Comparison of ENCODE assay signal across 20 cellular contexts in the genomic region with DNA sequence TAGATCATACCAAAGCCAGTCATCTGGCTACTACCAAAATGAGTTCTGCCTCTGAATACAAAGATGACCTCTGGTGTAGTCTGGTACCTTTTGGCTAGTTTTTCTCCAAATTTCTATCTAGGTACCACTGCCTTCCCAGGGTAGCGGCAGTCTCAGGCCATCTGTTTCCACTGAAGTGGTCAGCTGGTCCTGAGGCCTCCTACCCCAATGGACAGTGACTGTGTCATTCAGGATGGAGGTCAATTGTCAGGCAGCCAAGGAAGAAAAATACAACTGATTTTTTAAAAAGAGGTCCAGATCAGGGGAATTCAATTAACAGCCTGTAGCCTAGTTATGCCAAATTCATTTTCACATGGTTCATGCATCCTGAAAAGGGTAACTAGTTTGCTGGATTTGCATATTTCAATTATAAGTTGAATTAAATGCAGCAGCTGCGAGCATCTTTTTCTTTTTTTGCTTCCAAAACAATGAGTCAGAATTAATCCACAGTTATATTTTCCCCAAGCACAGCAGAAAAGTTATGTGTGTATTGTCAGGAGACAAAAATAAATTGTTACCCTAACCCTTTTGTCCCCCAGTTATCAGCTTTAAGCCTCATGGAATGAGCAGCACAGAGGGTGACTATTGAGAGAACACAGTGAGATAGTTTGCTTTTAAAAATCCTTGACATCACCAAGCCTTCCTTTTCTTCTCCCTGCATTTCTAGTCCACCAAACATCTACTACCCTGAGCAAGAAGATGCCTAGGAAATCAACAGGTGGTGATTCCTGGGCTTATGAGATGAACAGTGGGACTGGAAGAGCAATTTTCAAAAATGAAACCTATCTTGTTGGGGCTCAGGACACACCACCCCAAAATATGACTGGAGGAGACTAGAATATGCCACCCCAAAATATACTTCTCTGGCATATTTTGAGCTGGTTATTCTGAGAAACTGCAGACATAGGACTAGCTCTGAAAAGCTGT. TPM values are rescaled to one million over a fixed set of nuclear protein-coding genes. Genes with fewer than 3 reads are reported as not detected.
DNase-seq lines count a peak whose midpoint lies in the region; ATAC-seq, FAIRE-seq and TF ChIP-seq lines count a peak whose summit lies in the region.
"Had no signal": no experiment of that assay in that cellular context is flagged by ENCODE, and none has a peak within 500 bp of the region (broad histone marks: within the 10 kb centered on the region; RNA-seq: fewer than 3 reads in every experiment).

No MANE protein-coding gene starts in this region.

- TF ChIP-seq POLR2A in stomach (IDR thresholded peaks at IDR 0.05) = no peak

- no peaks in the 10 kb centered on the region for H3K9me3 Mint-ChIP-seq in activated T-cell treated with anti-CD3 and anti-CD28 coated beads, Interleukin-2, amount 50 U/mL, for 72 hours
- H3K9me3 Mint-ChIP-seq in astrocyte (ENCODE audit: unreplicated experiment) (no peaks in the 10 kb centered on the region), progenitor cell of endocrine pancreas (ENCODE audit: low read depth) (no peaks in the 10 kb centered on the region)
- H3K9me3 Mint-ChIP-seq: CD4-positive, alpha-beta T cell had no signal

- DNase-seq in activated T-cell treated with anti-CD3 and anti-CD28 coated beads, Interleukin-2, amount 50 U/mL, for 72 hours = no peak
- DNase-seq in activated T-cell treated with anti-CD3 and anti-CD28 coated beads, Interleukin-2, amount 50 U/mL, for 1 hour = no peak
- no peak for DNase-seq in astrocyte (ENCODE audit: low read depth)
- DNase-seq in right atrium auricular region (ENCODE audit: low spot score) = no peak
- DNase-seq in retinal pigment epithelial cell (ENCODE audit: low read depth) = peak; percentile 4
- DNase-seq in GM13977 (ENCODE audit: low spot score) = no peak
- DNase-seq in progenitor cell of endocrine pancreas (ENCODE audit: low spot score, unreplicated experiment) = no peak
- no peak for DNase-seq in stomach
- DNase-seq: BE2C; CD4-positive, alpha-beta T cell; HCEC 1CT; MV-4-11; NCI-H1417 treated with DMSO at 0.1 percent for 48 hours; NCI-H1930; NCI-H2171; NCI-H446; NCI-H69 had no signal

- H3K4me2 ChIP-seq in astrocyte (ENCODE audit: low read length) = no peak overlapping the region

- intact Hi-C loops in stomach (cut with DNase I; ENCODE audit: low total_unique reads) = no loop called here

- no peaks in the 10 kb centered on the region for H3K27me3 ChIP-seq in astrocyte (ENCODE audit: insufficient read depth, low read length)
- H3K27me3 ChIP-seq in right atrium auricular region = no peaks in the 10 kb centered on the region
- H3K27me3 ChIP-seq in stomach = no peaks in the 10 kb centered on the region
- H3K27me3 ChIP-seq: BE2C had no signal

- no peak overlapping the region for H2AFZ ChIP-seq in astrocyte (ENCODE audit: low read depth, low read length)

- H3K79me2 ChIP-seq in astrocyte (ENCODE audit: insufficient read depth, low read length) = no peaks in the 10 kb centered on the region

- WGBS in stomach, 5 donors = 74 to 91% (median 88%) methylated on average over 2 of the region's 2 CpGs

- H3K4me3 ChIP-seq in astrocyte (ENCODE audit: insufficient read depth, low read depth, low read length) (no peak overlapping the region), right atrium auricular region (no peak overlapping the region), retinal pigment epithelial cell (ENCODE audit: low read length) (no peak overlapping the region), stomach (no peak overlapping the region)
- H3K4me3 ChIP-seq: K562 had no signal

- peaks cover 3 to 6% of the 10 kb centered on the region in 2 donors for H3K36me3 Mint-ChIP-seq in activated T-cell treated with anti-CD3 and anti-CD28 coated beads, Interleukin-2, amount 50 U/mL, for 72 hours (ENCODE audit: insufficient read depth in 2 of 2)
- peaks cover 13% of the 10 kb centered on the region for H3K36me3 Mint-ChIP-seq in astrocyte (ENCODE audit: low read depth, unreplicated experiment)
- peaks cover 25% of the 10 kb centered on the region for H3K36me3 Mint-ChIP-seq in progenitor cell of endocrine pancreas (ENCODE audit: insufficient read depth)

- H3K4me1 Mint-ChIP-seq in activated T-cell treated with anti-CD3 and anti-CD28 coated beads, Interleukin-2, amount 50 U/mL, for 72 hours (ENCODE audit: low read depth) = no peaks in the 10 kb centered on the region
- no peaks in the 10 kb centered on the region for H3K4me1 Mint-ChIP-seq in astrocyte (ENCODE audit: low read depth, unreplicated experiment)
- H3K4me1 Mint-ChIP-seq in progenitor cell of endocrine pancreas (ENCODE audit: low read depth) = no peaks in the 10 kb centered on the region

- H3K4me1 ChIP-seq in astrocyte (ENCODE audit: insufficient read depth, low read length) = no peaks in the 10 kb centered on the region
- peaks cover 0 to 8% of the 10 kb centered on the region in 2 donors for H3K4me1 ChIP-seq in right atrium auricular region
- peaks cover 0 to 14% (median 6%) of the 10 kb centered on the region in 4 donors for H3K4me1 ChIP-seq in stomach
- H3K4me1 ChIP-seq: BE2C had no signal

- FAIRE-seq in astrocyte (lab: Jason Lieb, UNC) = peak; percentile 13
- FAIRE-seq: K562 had no signal

- H3K9ac ChIP-seq in astrocyte (ENCODE audit: low read length) = no peak overlapping the region

- peaks cover 3% of the 10 kb centered on the region for H4K20me1 ChIP-seq in astrocyte (ENCODE audit: insufficient read depth, low read length)

- no peaks in the 10 kb centered on the region for H3K9me3 ChIP-seq in astrocyte (ENCODE audit: insufficient read depth, low read depth, low read length)
- H3K9me3 ChIP-seq in right atrium auricular region = no peaks in the 10 kb centered on the region
- no peaks in the 10 kb centered on the region for H3K9me3 ChIP-seq in stomach
- H3K9me3 ChIP-seq: BE2C had no signal

- H3K27ac ChIP-seq in astrocyte (ENCODE audit: low read depth, low read length) (no peak overlapping the region), right atrium auricular region (peak overlapping the region; percentile 54 to 74), stomach (no peak overlapping the region)
- H3K27ac ChIP-seq: 22Rv1 had no signal

- no peaks in the 10 kb centered on the region for H3K27me3 Mint-ChIP-seq in activated T-cell treated with anti-CD3 and anti-CD28 coated beads, Interleukin-2, amount 50 U/mL, for 72 hours (ENCODE audit: low read depth)
- no peaks in the 10 kb centered on the region for H3K27me3 Mint-ChIP-seq in astrocyte (ENCODE audit: low read depth, unreplicated experiment)
- no peaks in the 10 kb centered on the region for H3K27me3 Mint-ChIP-seq in progenitor cell of endocrine pancreas
- H3K27me3 Mint-ChIP-seq: CD4-positive, alpha-beta T cell had no signal

- in situ Hi-C loops in GM13977 (cut with MboI; ENCODE audit: low pct_unique_long_range_greater_than_20kb, low sequenced_read_pairs, unreplicated experiment) = no loop called here

- no peak for TF ChIP-seq EP300 in stomach (IDR thresholded peaks at IDR 0.05)

- peak overlapping the region; percentile 11 for H3K27ac Mint-ChIP-seq in activated T-cell treated with anti-CD3 and anti-CD28 coated beads, Interleukin-2, amount 50 U/mL, for 72 hours
- H3K27ac Mint-ChIP-seq in astrocyte (ENCODE audit: unreplicated experiment) = no peak overlapping the region
- no peak overlapping the region for H3K27ac Mint-ChIP-seq in progenitor cell of endocrine pancreas
- H3K27ac Mint-ChIP-seq: CD4-positive, alpha-beta T cell had no signal

- no peak for TF ChIP-seq CTCF in astrocyte (IDR thresholded peaks at IDR 0.05; ENCODE audit: insufficient read depth, low read depth, low read length)
- no peak for TF ChIP-seq CTCF in right atrium auricular region (IDR thresholded peaks at IDR 0.05)
- no peak for TF ChIP-seq CTCF in retinal pigment epithelial cell (conservative IDR thresholded peaks at IDR 0.05; ENCODE audit: low read depth, low read length)
- TF ChIP-seq CTCF in GM13977 (IDR thresholded peaks at IDR 0.05; ENCODE audit: extremely low read depth, insufficient read depth, missing control alignments) = no peak
- no peak for TF ChIP-seq CTCF in progenitor cell of endocrine pancreas (IDR thresholded peaks at IDR 0.05; ENCODE audit: unreplicated experiment)
- no peak for TF ChIP-seq CTCF in stomach (IDR thresholded peaks at IDR 0.05)

- H3K4me3 Mint-ChIP-seq in activated T-cell treated with anti-CD3 and anti-CD28 coated beads, Interleukin-2, amount 50 U/mL, for 72 hours = no peak overlapping the region
- H3K4me3 Mint-ChIP-seq in astrocyte (ENCODE audit: unreplicated experiment) (no peak overlapping the region), progenitor cell of endocrine pancreas (ENCODE audit: low read depth) (no peak overlapping the region)
- H3K4me3 Mint-ChIP-seq: CD4-positive, alpha-beta T cell had no signal

- peaks cover 25% of the 10 kb centered on the region for H3K36me3 ChIP-seq in astrocyte (ENCODE audit: insufficient read depth, low read length)
- H3K36me3 ChIP-seq in right atrium auricular region = peaks cover 33% of the 10 kb centered on the region
- peaks cover 15 to 93% (median 75%) of the 10 kb centered on the region in 4 donors for H3K36me3 ChIP-seq in stomach

- ATAC-seq in activated T-cell treated with anti-CD3 and anti-CD28 coated beads, Interleukin-2, amount 50 U/mL, for 72 hours (replicated peaks in 1 of 2) = no peak
- ATAC-seq: K562 had no signal

RNA-seq across cellular contexts. Expression of gene BCCIP, which starts 27.7 kb away (rescaled TPM):
- 10 to 100 TPM; 56.8 to 72.6 TPM for total RNA-seq in activated T-cell treated with anti-CD3 and anti-CD28 coated beads, Interleukin-2, amount 50 U/mL, for 72 hours
- total RNA-seq in astrocyte = 65.9 and 68.1 TPM in 2 replicates
- total RNA-seq in right atrium auricular region = 10 to 100 TPM; 34.1 to 37.3 TPM
- 69.8 and 70.4 TPM in 2 replicates for total RNA-seq in progenitor cell of endocrine pancreas
- total RNA-seq in stomach = 10 to 100 TPM in 2 of 5 donors, 1 to 10 TPM in 3; 4.1 to 53.0 (median 6.7) TPM
- 10 to 100 TPM; 60.4 to 75.2 (median 67.5) TPM for polyA plus RNA-seq in stomach

RNA-seq across cellular contexts. Expression of gene UROS, which starts 28.0 kb away (rescaled TPM):
- 10 to 100 TPM; 31.6 to 35.4 TPM for total RNA-seq in activated T-cell treated with anti-CD3 and anti-CD28 coated beads, Interleukin-2, amount 50 U/mL, for 72 hours
- 64.6 and 66.0 TPM in 2 replicates for total RNA-seq in astrocyte
- total RNA-seq in right atrium auricular region = 10 to 100 TPM; 54.1 to 81.0 TPM
- 45.0 and 47.8 TPM in 2 replicates for total RNA-seq in progenitor cell of endocrine pancreas
- total RNA-seq in stomach = 10 to 100 TPM in 4 of 5 donors, 1 to 10 TPM in 1; 8.2 to 39.8 (median 17.4) TPM
- 10 to 100 TPM; 27.4 to 60.9 (median 41.5) TPM for polyA plus RNA-seq in stomach

RNA-seq across cellular contexts. Expression of gene DHX32, which starts 30.0 kb away (rescaled TPM):
- 10 to 100 TPM; 24.4 to 34.4 TPM for total RNA-seq in activated T-cell treated with anti-CD3 and anti-CD28 coated beads, Interleukin-2, amount 50 U/mL, for 72 hours
- total RNA-seq in astrocyte (39.4 and 41.7 TPM in 2 replicates), right atrium auricular region (10 to 100 TPM; 25.1 to 44.5 TPM), progenitor cell of endocrine pancreas (22.0 and 23.3 TPM in 2 replicates), stomach (10 to 100 TPM; 24.5 to 70.1 (median 63.3) TPM)
- 10 to 100 TPM; 23.7 to 40.0 (median 25.8) TPM for polyA plus RNA-seq in stomach

RNA-seq across cellular contexts. Expression of gene FANK1, which starts 45.3 kb away (rescaled TPM):
- 1 to 10 TPM in 1 of 2 donors, not detected in 1; 1.1 TPM for total RNA-seq in activated T-cell treated with anti-CD3 and anti-CD28 coated beads, Interleukin-2, amount 50 U/mL, for 72 hours
- 9.7 and 12.1 TPM in 2 replicates for total RNA-seq in astrocyte
- total RNA-seq in right atrium auricular region = under 1 TPM; 0.44 to 0.67 TPM
- total RNA-seq in progenitor cell of endocrine pancreas = 2.5 and 3.2 TPM in 2 replicates
- 10 to 100 TPM in 1 of 5 donors, 1 to 10 TPM in 4; 1.6 to 13.3 (median 5.8) TPM for total RNA-seq in stomach
- polyA plus RNA-seq in stomach = 1 to 10 TPM; 5.4 to 8.4 (median 7.0) TPM
- total RNA-seq: OCI-LY7 had no signal

Comparison
In these comparisons a context has a peak if more than half of its experiments do, and no peak if none do; other contexts are left out.
1. H3K27ac ChIP-seq: peak in right atrium auricular region (2 of 2); none in astrocyte (single experiment) and stomach (0 of 5).